ENCODE assay signal across 19 cellular contexts in genomic region chr15:74976159-74976558, GRCh38. TPM values are rescaled to one million over a fixed set of nuclear protein-coding genes. Genes with fewer than 3 reads are reported as not detected.
DNase-seq lines count a peak whose midpoint lies in the region; ATAC-seq, FAIRE-seq and TF ChIP-seq lines count a peak whose summit lies in the region.
"Had no signal": no experiment of that assay in that cellular context is flagged by ENCODE, and none has a peak within 500 bp of the region (broad histone marks: within the 10 kb centered on the region; RNA-seq: fewer than 3 reads in every experiment).

No MANE protein-coding gene starts in this region.

- H3K4me1 ChIP-seq in HCT116 (ENCODE audit: control insufficient read depth in 1 of 2, insufficient read depth in 2 of 2, low read length in 2 of 2), result peaks cover 13 to 15% of the 10 kb centered on the region in 2 experiments
- no peaks in the 10 kb centered on the region for H3K4me1 ChIP-seq in K562 (replicated peaks in 1 of 2; ENCODE audit: control insufficient read depth in 2 of 2, insufficient read depth in 2 of 2, low read length in 2 of 2)
- H3K4me1 ChIP-seq in liver (ENCODE audit: control insufficient read depth in 4 of 4, insufficient read depth in 4 of 4, low read length in 3 of 4), result no peaks in the 10 kb centered on the region
- H3K4me1 ChIP-seq: esophagus squamous epithelium, thyroid gland had no signal

- WGBS in K562 (ENCODE audit: insufficient coverage, low coverage, missing lambda C conversion rate), result 6% methylated on average over 1 of the region's 1 CpG
- WGBS in liver, result 88% methylated on average over 1 of the region's 1 CpG

- H3K9me3 ChIP-seq in HCT116 (ENCODE audit: control insufficient read depth in 1 of 2, insufficient read depth in 1 of 2, low read depth in 1 of 2, low read length in 2 of 2) (no peaks in the 10 kb centered on the region), K562 (replicated peaks; ENCODE audit: control insufficient read depth, insufficient read depth, low read depth, low read length) (peaks cover 2% of the 10 kb centered on the region; the same call in 1 of the 2 replicates), liver (ENCODE audit: control insufficient read depth in 4 of 4, low read length in 3 of 4) (no peaks in the 10 kb centered on the region)
- H3K9me3 ChIP-seq: esophagus squamous epithelium, thyroid gland had no signal

- CTCF ChIA-PET in HCT116 (lab: Charles Lee) (interaction anchor here (1.1 to 1.3 kb wide), 2 partner anchors 12 to 26 kb away, joined by 3 to 5 read pairs; no protein-coding TSS in a partner anchor), K562 (lab: Yijun Ruan, JAX; ENCODE audit: low intra/inter-chr PET ratio) (interaction anchor here (0.6 kb wide), 1 partner anchor 54 kb away, joined by 3 read pairs; no protein-coding TSS in a partner anchor)

- no peaks in the 10 kb centered on the region for H3K27me3 ChIP-seq in HCT116 (ENCODE audit: insufficient read depth, low read length)
- H3K27me3 ChIP-seq in K562 (ENCODE audit: control insufficient read depth in 2 of 2, insufficient read depth in 2 of 2, low read length in 2 of 2), result peaks cover 12 to 25% of the 10 kb centered on the region in 2 experiments; a peak in 3 of 5 replicates
- H3K27me3 ChIP-seq in liver (ENCODE audit: control insufficient read depth in 4 of 4, insufficient read depth in 4 of 4, low read length in 3 of 4), result no peaks in the 10 kb centered on the region
- H3K27me3 ChIP-seq: esophagus squamous epithelium, thyroid gland had no signal

- H3K4me2 ChIP-seq in HCT116 (ENCODE audit: low read length) (no peak overlapping the region), K562 (ENCODE audit: insufficient read depth, low read length) (no peak overlapping the region)

- H3K9me2 ChIP-seq in HCT116 (ENCODE audit: insufficient read depth), result no peaks in the 10 kb centered on the region

- intact Hi-C loops in HCT116 (cut with micrococcal nuclease), result no loop called here
- intact Hi-C loops in K562 (cut with micrococcal nuclease), result no loop called here

- TF ChIP-seq CTCF in GM12864 (IDR thresholded peaks at IDR 0.05; ENCODE audit: low read depth, low read length, missing control alignments), result peak; percentile 17
- TF ChIP-seq CTCF in HCT116 (IDR thresholded peaks at IDR 0.05 in 2 of 3, conservative IDR thresholded peaks at IDR 0.05 in 1 of 3; ENCODE audit: borderline replicate concordance in 1 of 3, insufficient read depth in 1 of 3, low read depth in 2 of 3, low read length in 2 of 3), result peak; percentile 19 to 45 (median 30); a peak in 4 of 6 replicates
- TF ChIP-seq CTCF in K562 (IDR thresholded peaks at IDR 0.05 in 2 of 3, conservative IDR thresholded peaks at IDR 0.05 in 1 of 3; ENCODE audit: insufficient read depth in 2 of 3, low read depth in 1 of 3, low read length in 3 of 3), result no peak; a peak in 1 of 6 replicates
- no peak for TF ChIP-seq CTCF in liver (IDR thresholded peaks at IDR 0.05; ENCODE audit: low read depth, low read length, missing input control)

- H3K9ac ChIP-seq in HCT116 (ENCODE audit: low read length) (no peak overlapping the region), K562 (ENCODE audit: insufficient read depth in 1 of 2, low read depth in 2 of 2, low read length in 2 of 2) (no peak overlapping the region), liver (ENCODE audit: low read depth in 1 of 2, low read length in 2 of 2) (no peak overlapping the region)

- TF ChIP-seq RAD21 in HCT116 (IDR thresholded peaks at IDR 0.05; ENCODE audit: low read depth), result peak; percentile 41; the same call in 1 of the 2 replicates
- TF ChIP-seq RAD21 in K562 (CRISPR knock-in tag; conservative IDR thresholded peaks at IDR 0.05 in 1 of 2, IDR thresholded peaks at IDR 0.05 in 1 of 2), result no peak
- peak; percentile 23 to 45 for TF ChIP-seq RAD21 in liver (IDR thresholded peaks at IDR 0.05)

- TF ChIP-seq EP300 in K562 (IDR thresholded peaks at IDR 0.05; ENCODE audit: low read length), result no peak

- no peak overlapping the region for H3K4me3 ChIP-seq in GM12864 (ENCODE audit: low read depth, low read length)
- H3K4me3 ChIP-seq in HCT116 (replicated peaks in 1 of 2; ENCODE audit: low read depth in 1 of 2, low read length in 2 of 2), result no peak overlapping the region
- no peak overlapping the region for H3K4me3 ChIP-seq in K562
- H3K4me3 ChIP-seq in liver (ENCODE audit: low read depth in 1 of 3, low read length in 3 of 3), result no peak overlapping the region
- H3K4me3 ChIP-seq: esophagus squamous epithelium, thyroid gland had no signal

- BruUV-seq in HCT116 (replicated peaks; lab: Mats Ljungman, UMichigan), result no TSS peak
- no TSS peak for BruUV-seq in K562 (replicated peaks; lab: Mats Ljungman, UMichigan)

- H4K20me1 ChIP-seq in HCT116 (ENCODE audit: insufficient read depth), result no peaks in the 10 kb centered on the region
- no peaks in the 10 kb centered on the region for H4K20me1 ChIP-seq in K562 (replicated peaks; ENCODE audit: control insufficient read depth, insufficient read depth, low read length)

- ATAC-seq in HCT116 (no peak), K562 (no peak), HG03095 (IDR thresholded peaks at IDR 0.05; ENCODE audit: unreplicated experiment) (no peak), HG03442 (IDR thresholded peaks at IDR 0.05; ENCODE audit: unreplicated experiment) (no peak)

- no peak for DNase-seq in GM12864 (ENCODE audit: low read depth)
- no peak for DNase-seq in HCT116 (ENCODE audit: low read depth, low spot score)
- DNase-seq in K562 (ENCODE audit: extremely low read depth in 1 of 4, low spot score in 3 of 4), result no peak
- no peak for DNase-seq in H54 (ENCODE audit: insufficient read length, low spot score)
- DNase-seq: activated CD4-positive, alpha-beta T cell treated with anti-CD3 and anti-CD28 coated beads, Interleukin-2, amount 10 ng/mL, durations not matched to agents 24 days and 14 days; CD8-positive, alpha-beta memory T cell; effector CD4-positive, alpha-beta T cell; esophagus squamous epithelium; GF-D8; mesenchymal stem cell; naive B cell; NCI-H524; nucleus accumbens; stimulated activated CD4-positive, alpha-beta T cell treated with anti-CD3 and anti-CD28 coated beads, Interleukin-12 subunit alpha, Interleukin-12 subunit beta, amount 100 ng/mL, for 4 hours; stimulated activated CD4-positive, alpha-beta T cell treated with anti-CD3 and anti-CD28 coated beads, Interleukin-4, amount 100 ng/mL, for 4 hours; thyroid gland had no signal

- H3K27ac ChIP-seq in HCT116 (ENCODE audit: low read depth, low read length), result no peak overlapping the region
- H3K27ac ChIP-seq in K562 (ENCODE audit: extremely low read depth, low read depth, low read length), result no peak overlapping the region
- H3K27ac ChIP-seq in liver (ENCODE audit: low read depth in 1 of 2, low read length in 2 of 2), result no peak overlapping the region
- H3K27ac ChIP-seq: esophagus squamous epithelium, thyroid gland had no signal

- no peaks in the 10 kb centered on the region for H3K9me1 ChIP-seq in K562 (ENCODE audit: control insufficient read depth, insufficient read depth, low read length)

- POLR2A ChIA-PET in HCT116 (lab: Charles Lee) (no interaction called here), K562 (lab: Yijun Ruan, JAX) (interaction anchor here (0.5 kb wide), 1 partner anchor 56 kb away, joined by 3 read pairs; no protein-coding TSS in a partner anchor)

- H3K79me2 ChIP-seq in HCT116 (ENCODE audit: insufficient read depth, low read length) (no peaks in the 10 kb centered on the region), K562 (ENCODE audit: control insufficient read depth, insufficient read depth, low read length) (no peaks in the 10 kb centered on the region)

- RAD21 ChIA-PET in HCT116 (lab: Charles Lee; ENCODE audit: low non-redundant PET in 1 of 2, low total read pairs in 2 of 2, uncharacterized antibody in 2 of 2, unreplicated experiment in 2 of 2), result interaction anchor here in 1 of 2 experiments (0.6 kb wide), 1 partner anchor 59 kb away, joined by 3 read pairs; no protein-coding TSS in a partner anchor

- peak; percentile 68 for FAIRE-seq in K562 (lab: Jason Lieb, UNC)
- FAIRE-seq in H54 (lab: Jason Lieb, UNC), result no peak

- H2AFZ ChIP-seq in HCT116 (ENCODE audit: low read depth, low read length, poor library complexity, severe bottlenecking) (no peak overlapping the region), K562 (ENCODE audit: low read depth, low read length) (no peak overlapping the region)

- in situ Hi-C loops in K562 (cut with MboI), result no loop called here

- no peaks in the 10 kb centered on the region for H3K36me3 ChIP-seq in HCT116 (ENCODE audit: control insufficient read depth in 1 of 2, insufficient read depth in 2 of 2, low read length in 2 of 2)
- H3K36me3 ChIP-seq in K562 (ENCODE audit: control insufficient read depth, insufficient read depth, low read length), result no peaks in the 10 kb centered on the region
- H3K36me3 ChIP-seq in liver (ENCODE audit: control insufficient read depth in 4 of 4, insufficient read depth in 3 of 4, low read depth in 1 of 4, low read length in 3 of 4), result no peaks in the 10 kb centered on the region
- H3K36me3 ChIP-seq: esophagus squamous epithelium, thyroid gland had no signal

- no peak for TF ChIP-seq POLR2A in HCT116 (IDR thresholded peaks at IDR 0.05; ENCODE audit: borderline replicate concordance, extremely low read depth, insufficient read depth, insufficient read length)
- TF ChIP-seq POLR2A in K562 (conservative IDR thresholded peaks at IDR 0.05), result no peak
- TF ChIP-seq POLR2A in H54 (IDR thresholded peaks at IDR 0.05; ENCODE audit: low read depth, low read length), result no peak

RNA-seq across cellular contexts. Expression of gene SCAMP5, which starts 19.2 kb away (rescaled TPM):
- total RNA-seq in HCT116 (2021; ENCODE audit: unreplicated experiment) (6.2 TPM), K562 (2014; rRNA removed) (not detected in 2 replicates), K562 (2014; rRNA removed; fragmentation: Illumina TruSeq; extraction: Trizol) (not detected in 2 replicates), K562 (2015; rRNA removed; fragmentation: Illumina TruSeq; extraction: Trizol) (0.08 and 0.11 TPM in 2 replicates), K562 (2021) (0.27 and 0.31 TPM in 2 replicates), liver (1 to 10 TPM in 1 of 2 donors, under 1 TPM in 1; 0.50 to 5.8 TPM)
- 5.6 and 7.4 TPM in 2 replicates for polyA plus RNA-seq in HCT116 (2012)
- not detected in 2 replicates for total RNA-seq in K562 (2011; cell fraction: chromatin; rRNA removed; ENCODE audit: low replicate concordance)
- total RNA-seq in K562 (2011; cell fraction: nucleolus; rRNA removed), result 0.33 TPM in 1 of 2 replicates, not detected in the other
- not detected in 2 replicates for total RNA-seq in K562 (2011; cell fraction: nucleoplasm; rRNA removed)
- polyA plus RNA-seq in K562 (2011; rRNA removed) (0.24 and 0.29 TPM in 2 replicates), K562 (2014; fragmentation: Illumina TruSeq; extraction: Trizol) (0.09 and 0.15 TPM in 2 replicates), K562 (2014; fragmentation: Nextera tagmentation; extraction: Ambion mirVana) (not detected), K562 (2014; rRNA removed) (not detected in 2 replicates), liver (1 to 10 TPM; 5.6 to 7.5 TPM)
- 0.15 and 0.18 TPM in 2 replicates for polyA plus RNA-seq in K562 (2011; cell fraction: cytosol; rRNA removed)
- 0.14 and 0.15 TPM in 2 replicates for polyA plus RNA-seq in K562 (2011; cell fraction: nucleus; rRNA removed)
- 0.14 and 0.21 TPM in 2 replicates for polyA plus RNA-seq in K562 (2012)
- polyA minus RNA-seq in K562 (2011; rRNA and poly(A)+ RNA removed), result 0.11 and 0.42 TPM in 2 replicates
- not detected in 2 replicates for polyA minus RNA-seq in K562 (2011; cell fraction: cytosol; rRNA and poly(A)+ RNA removed)
- polyA minus RNA-seq in K562 (2011; cell fraction: nucleus; rRNA and poly(A)+ RNA removed), result not detected in 2 replicates

RNA-seq across cellular contexts. Expression of gene RPP25, which starts 19.6 kb away (rescaled TPM):
- total RNA-seq in HCT116 (2021; ENCODE audit: unreplicated experiment) (5.9 TPM), K562 (2014; rRNA removed) (12.3 and 15.4 TPM in 2 replicates), K562 (2014; rRNA removed; fragmentation: Illumina TruSeq; extraction: Trizol) (5.4 and 5.6 TPM in 2 replicates), K562 (2015; rRNA removed; fragmentation: Illumina TruSeq; extraction: Trizol) (4.7 and 4.9 TPM in 2 replicates), K562 (2021) (11.0 and 12.0 TPM in 2 replicates), liver (1 to 10 TPM; 2.3 TPM)
- polyA plus RNA-seq in HCT116 (2012), result 2.2 and 3.1 TPM in 2 replicates
- 1.1 and 3.4 TPM in 2 replicates for total RNA-seq in K562 (2011; cell fraction: chromatin; rRNA removed; ENCODE audit: low replicate concordance)
- total RNA-seq in K562 (2011; cell fraction: nucleolus; rRNA removed), result 4.1 and 5.0 TPM in 2 replicates
- total RNA-seq in K562 (2011; cell fraction: nucleoplasm; rRNA removed), result 2.4 and 3.1 TPM in 2 replicates
- polyA plus RNA-seq in K562 (2011; rRNA removed) (1.9 and 4.1 TPM in 2 replicates), K562 (2014; fragmentation: Illumina TruSeq; extraction: Trizol) (6.0 and 6.2 TPM in 2 replicates), K562 (2014; fragmentation: Nextera tagmentation; extraction: Ambion mirVana) (1 to 10 TPM; 1.1 to 1.3 TPM), K562 (2014; rRNA removed) (6.9 and 7.5 TPM in 2 replicates), liver (1 to 10 TPM; 2.2 to 3.3 TPM)
- polyA plus RNA-seq in K562 (2011; cell fraction: cytosol; rRNA removed), result 4.8 and 7.0 TPM in 2 replicates
- polyA plus RNA-seq in K562 (2011; cell fraction: nucleus; rRNA removed), result 2.3 and 3.2 TPM in 2 replicates
- polyA plus RNA-seq in K562 (2012), result 4.4 and 9.2 TPM in 2 replicates
- polyA minus RNA-seq in K562 (2011; rRNA and poly(A)+ RNA removed), result 1.8 and 2.4 TPM in 2 replicates
- 2.7 and 5.1 TPM in 2 replicates for polyA minus RNA-seq in K562 (2011; cell fraction: cytosol; rRNA and poly(A)+ RNA removed)
- 2.0 and 4.3 TPM in 2 replicates for polyA minus RNA-seq in K562 (2011; cell fraction: nucleus; rRNA and poly(A)+ RNA removed)

RNA-seq across cellular contexts. Expression of gene COX5A, which starts 38.3 kb away (rescaled TPM):
- 307 TPM for total RNA-seq in HCT116 (2021; ENCODE audit: unreplicated experiment)
- polyA plus RNA-seq in HCT116 (2012), result 290 and 419 TPM in 2 replicates
- 32.1 and 48.6 TPM in 2 replicates for total RNA-seq in K562 (2011; cell fraction: chromatin; rRNA removed; ENCODE audit: low replicate concordance)
- total RNA-seq in K562 (2011; cell fraction: nucleolus; rRNA removed), result 31.2 and 36.9 TPM in 2 replicates
- total RNA-seq in K562 (2011; cell fraction: nucleoplasm; rRNA removed), result 54.6 and 80.4 TPM in 2 replicates
- total RNA-seq in K562 (2014; rRNA removed), result 182 and 196 TPM in 2 replicates
- total RNA-seq in K562 (2014; rRNA removed; fragmentation: Illumina TruSeq; extraction: Trizol), result 427 and 480 TPM in 2 replicates
- total RNA-seq in K562 (2015; rRNA removed; fragmentation: Illumina TruSeq; extraction: Trizol), result 371 and 389 TPM in 2 replicates
- 476 and 490 TPM in 2 replicates for total RNA-seq in K562 (2021)
- polyA plus RNA-seq in K562 (2011; rRNA removed), result 245 and 357 TPM in 2 replicates
- polyA plus RNA-seq in K562 (2011; cell fraction: cytosol; rRNA removed), result 349 and 400 TPM in 2 replicates
- polyA plus RNA-seq in K562 (2011; cell fraction: nucleus; rRNA removed), result 157 and 270 TPM in 2 replicates
- polyA plus RNA-seq in K562 (2012), result 668 and 675 TPM in 2 replicates
- 553 and 569 TPM in 2 replicates for polyA plus RNA-seq in K562 (2014; fragmentation: Illumina TruSeq; extraction: Trizol)
- polyA plus RNA-seq in K562 (2014; fragmentation: Nextera tagmentation; extraction: Ambion mirVana), result 100 to 1,000 TPM in 1 of 2 experiments, 10 to 100 TPM in 1; 86.8 to 116 TPM
- 419 and 568 TPM in 2 replicates for polyA plus RNA-seq in K562 (2014; rRNA removed)
- 90.7 and 143 TPM in 2 replicates for polyA minus RNA-seq in K562 (2011; rRNA and poly(A)+ RNA removed)
- polyA minus RNA-seq in K562 (2011; cell fraction: cytosol; rRNA and poly(A)+ RNA removed), result 143 and 157 TPM in 2 replicates
- 12.9 and 34.8 TPM in 2 replicates for polyA minus RNA-seq in K562 (2011; cell fraction: nucleus; rRNA and poly(A)+ RNA removed)
- 10 to 100 TPM; 47.9 to 60.0 TPM for total RNA-seq in liver
- polyA plus RNA-seq in liver, result 100 to 1,000 TPM; 320 to 374 TPM

RNA-seq across cellular contexts. Expression of gene PPCDC, which starts 47.2 kb away (rescaled TPM):
- 18.0 TPM for total RNA-seq in HCT116 (2021; ENCODE audit: unreplicated experiment)
- 18.7 and 23.5 TPM in 2 replicates for polyA plus RNA-seq in HCT116 (2012)
- total RNA-seq in K562 (2011; cell fraction: chromatin; rRNA removed; ENCODE audit: low replicate concordance), result 20.0 and 54.1 TPM in 2 replicates
- total RNA-seq in K562 (2011; cell fraction: nucleolus; rRNA removed), result 31.7 TPM in 2 replicates
- 24.1 and 30.8 TPM in 2 replicates for total RNA-seq in K562 (2011; cell fraction: nucleoplasm; rRNA removed)
- 16.3 and 17.1 TPM in 2 replicates for total RNA-seq in K562 (2014; rRNA removed)
- 6.4 and 10.9 TPM in 2 replicates for total RNA-seq in K562 (2014; rRNA removed; fragmentation: Illumina TruSeq; extraction: Trizol)
- total RNA-seq in K562 (2015; rRNA removed; fragmentation: Illumina TruSeq; extraction: Trizol), result 9.7 and 13.5 TPM in 2 replicates
- 15.2 and 16.7 TPM in 2 replicates for total RNA-seq in K562 (2021)
- polyA plus RNA-seq in K562 (2011; rRNA removed), result 16.7 and 17.9 TPM in 2 replicates
- polyA plus RNA-seq in K562 (2011; cell fraction: cytosol; rRNA removed), result 26.9 and 55.6 TPM in 2 replicates
- 22.7 and 31.8 TPM in 2 replicates for polyA plus RNA-seq in K562 (2011; cell fraction: nucleus; rRNA removed)
- polyA plus RNA-seq in K562 (2012), result 11.4 and 15.7 TPM in 2 replicates
- 21.7 and 24.9 TPM in 2 replicates for polyA plus RNA-seq in K562 (2014; fragmentation: Illumina TruSeq; extraction: Trizol)
- 10 to 100 TPM; 50.0 to 53.6 TPM for polyA plus RNA-seq in K562 (2014; fragmentation: Nextera tagmentation; extraction: Ambion mirVana)
- polyA plus RNA-seq in K562 (2014; rRNA removed), result 34.8 and 41.6 TPM in 2 replicates
- polyA minus RNA-seq in K562 (2011; rRNA and poly(A)+ RNA removed), result 6.7 and 7.8 TPM in 2 replicates
- 6.4 and 9.0 TPM in 2 replicates for polyA minus RNA-seq in K562 (2011; cell fraction: cytosol; rRNA and poly(A)+ RNA removed)
- 12.3 and 15.2 TPM in 2 replicates for polyA minus RNA-seq in K562 (2011; cell fraction: nucleus; rRNA and poly(A)+ RNA removed)
- total RNA-seq in liver, result 1 to 10 TPM; 7.4 to 9.3 TPM
- polyA plus RNA-seq in liver, result 1 to 10 TPM; 7.6 to 9.1 TPM

Comparison
In these comparisons a context has a peak if more than half of its experiments do, and no peak if none do; other contexts are left out.
1. CTCF ChIP-seq: peak in GM12864 (single experiment) and HCT116 (3 of 3); none in K562 (0 of 3) and liver (single experiment).